In genomic region chr2:173064231-173064805, GRCh38 we compare ENCODE assay signal across 25 cellular contexts. TPM values are rescaled to one million over a fixed set of nuclear protein-coding genes. Genes with fewer than 3 reads are reported as not detected.
DNase-seq lines count a peak whose midpoint lies in the region; ATAC-seq and TF ChIP-seq lines count a peak whose summit lies in the region.
"Had no signal": no experiment of that assay in that cellular context is flagged by ENCODE, and none has a peak within 500 bp of the region (broad histone marks: within the 10 kb centered on the region; RNA-seq: fewer than 3 reads in every experiment).

No MANE protein-coding gene starts in this region.

- H3K27ac ChIP-seq in Panc1 (ENCODE audit: low read length) (peak overlapping the region; percentile 45; the same call in 1 of the 2 replicates), esophagus squamous epithelium (peak overlapping the region in 3 of 4 donors; percentile 6 to 55 (median 26)), lower lobe of right lung (no peak overlapping the region)
- H3K27ac ChIP-seq: KMS-11, transverse colon had no signal

- no peaks in the 10 kb centered on the region for H3K27me3 ChIP-seq in Panc1 (ENCODE audit: control insufficient read depth, insufficient read depth, low read length)
- H3K27me3 ChIP-seq in esophagus squamous epithelium = no peaks in the 10 kb centered on the region
- no peaks in the 10 kb centered on the region for H3K27me3 ChIP-seq in lower lobe of right lung (ENCODE audit: low read depth)

- DNase-seq in AG09319 (ENCODE audit: extremely low read depth, low read depth) = peak; percentile 84
- DNase-seq in Panc1 (ENCODE audit: low read depth, low spot score) = no peak
- DNase-seq in esophagus squamous epithelium (lab: John Stamatoyannopoulos, UW) = no peak
- no peak for DNase-seq in lower lobe of right lung
- no peak for DNase-seq in activated CD8-positive, alpha-beta memory T cell treated with anti-CD3 and anti-CD28 coated beads for 24 hours
- no peak for DNase-seq in natural killer cell treated with Interleukin-12 subunit alpha and Interleukin-12 subunit beta and Interleukin-15 and Interleukin-18, amount 100 ng/mL, for 72 hours (ENCODE audit: low spot score)
- DNase-seq in chondrocyte (ENCODE audit: low spot score) = no peak
- DNase-seq: activated CD4-positive, alpha-beta memory T cell treated with anti-CD3 and anti-CD28 coated beads for 36 hours; central memory CD4-positive, alpha-beta T cell; EL; hippocampal formation; midbrain; naive thymus-derived CD4-positive, alpha-beta T cell; NCI-H1417; NCI-H2081 treated with DMSO at 0.1 percent for 48 hours; NCI-H446; SK-N-SH; small intestine; stimulated activated CD4-positive, alpha-beta T cell treated with anti-CD3 and anti-CD28 coated beads, Interleukin-2, amount 100 ng/mL, for 24 hours; transverse colon had no signal

- no peaks in the 10 kb centered on the region for H3K4me1 Mint-ChIP-seq in natural killer cell treated with Interleukin-12 subunit alpha and Interleukin-12 subunit beta and Interleukin-15 and Interleukin-18, amount 100 ng/mL, for 72 hours (ENCODE audit: low read depth in 2 of 2)
- H3K4me1 Mint-ChIP-seq in chondrocyte (ENCODE audit: low read depth) = peaks cover 10% of the 10 kb centered on the region
- H3K4me1 Mint-ChIP-seq: naive thymus-derived CD4-positive, alpha-beta T cell had no signal

- peaks cover 31 to 40% of the 10 kb centered on the region in 2 donors for H3K27me3 Mint-ChIP-seq in natural killer cell treated with Interleukin-12 subunit alpha and Interleukin-12 subunit beta and Interleukin-15 and Interleukin-18, amount 100 ng/mL, for 72 hours
- H3K27me3 Mint-ChIP-seq in chondrocyte (ENCODE audit: low read depth) = no peaks in the 10 kb centered on the region

- 35 to 48% methylated on average over 3 of the region's 3 CpGs for WGBS in esophagus squamous epithelium, 2 donors

- no peak for TF ChIP-seq POLR2A in esophagus squamous epithelium (IDR thresholded peaks at IDR 0.05)

- H3K4me3 ChIP-seq in Panc1 (ENCODE audit: low read depth in 2 of 2, low read length in 2 of 2) (no peak overlapping the region), esophagus squamous epithelium (no peak overlapping the region), lower lobe of right lung (no peak overlapping the region)
- H3K4me3 ChIP-seq: transverse colon had no signal

- no peak overlapping the region for H3K4me3 Mint-ChIP-seq in natural killer cell treated with Interleukin-12 subunit alpha and Interleukin-12 subunit beta and Interleukin-15 and Interleukin-18, amount 100 ng/mL, for 72 hours
- H3K4me3 Mint-ChIP-seq in chondrocyte (ENCODE audit: unreplicated experiment) = no peak overlapping the region
- H3K4me3 Mint-ChIP-seq: activated CD4-positive, alpha-beta memory T cell treated with anti-CD3 and anti-CD28 coated beads for 36 hours; activated naive CD8-positive, alpha-beta T cell; naive thymus-derived CD4-positive, alpha-beta T cell; T-helper 1 cell treated with Interleukin-12 subunit alpha and Interleukin-12 subunit beta and Interleukin-4 antibody, amounts not matched to agents 30 μg/mL and 1 μg/mL, for 36 hours had no signal

- no TSS peak for BruUV-seq in Panc1 (replicated peaks; lab: Mats Ljungman, UMichigan)

- TF ChIP-seq CTCF in AG09319 (IDR thresholded peaks at IDR 0.05; ENCODE audit: low read depth, low read length) = no peak
- no peak for TF ChIP-seq CTCF in Panc1 (IDR thresholded peaks at IDR 0.05)
- no peak for TF ChIP-seq CTCF in esophagus squamous epithelium (IDR thresholded peaks at IDR 0.05)
- no peak for TF ChIP-seq CTCF in lower lobe of right lung (IDR thresholded peaks at IDR 0.05)
- TF ChIP-seq CTCF in chondrocyte (IDR thresholded peaks at IDR 0.05) = no peak

- no peaks in the 10 kb centered on the region for H3K36me3 Mint-ChIP-seq in natural killer cell treated with Interleukin-12 subunit alpha and Interleukin-12 subunit beta and Interleukin-15 and Interleukin-18, amount 100 ng/mL, for 72 hours
- no peaks in the 10 kb centered on the region for H3K36me3 Mint-ChIP-seq in chondrocyte (ENCODE audit: low read depth)
- H3K36me3 Mint-ChIP-seq: activated CD4-positive, alpha-beta memory T cell treated with anti-CD3 and anti-CD28 coated beads for 36 hours; activated naive CD8-positive, alpha-beta T cell; naive thymus-derived CD4-positive, alpha-beta T cell had no signal

- intact Hi-C loops in Panc1 (cut with micrococcal nuclease; ENCODE audit: unreplicated experiment) (no loop called here), esophagus squamous epithelium (cut with DNase I) (no loop called here), lower lobe of right lung (cut with DNase I) (no loop called here)

- CTCF ChIA-PET in Panc1 (lab: Charles Lee) = no interaction called here

- ATAC-seq in Panc1 (no peak), lower lobe of right lung (peak; percentile 56 to 64), HG03159 (IDR thresholded peaks at IDR 0.05; ENCODE audit: unreplicated experiment) (no peak)
- no peak for ATAC-seq in natural killer cell treated with Interleukin-12 subunit alpha and Interleukin-12 subunit beta and Interleukin-15 and Interleukin-18, amount 100 ng/mL, for 72 hours
- ATAC-seq: naive thymus-derived CD4-positive, alpha-beta T cell had no signal

- H3K4me1 ChIP-seq in Panc1 (ENCODE audit: control insufficient read depth, insufficient read depth, low read length) (no peaks in the 10 kb centered on the region), esophagus squamous epithelium (peaks cover 0 to 17% (median 0%) of the 10 kb centered on the region in 3 donors), lower lobe of right lung (peaks cover 13% of the 10 kb centered on the region)
- H3K4me1 ChIP-seq: transverse colon had no signal

- POLR2A ChIA-PET in Panc1 (lab: Charles Lee) = no interaction called here

- H3K9me3 Mint-ChIP-seq in natural killer cell treated with Interleukin-12 subunit alpha and Interleukin-12 subunit beta and Interleukin-15 and Interleukin-18, amount 100 ng/mL, for 72 hours = no peaks in the 10 kb centered on the region
- H3K9me3 Mint-ChIP-seq in chondrocyte (ENCODE audit: low read depth) = no peaks in the 10 kb centered on the region
- H3K9me3 Mint-ChIP-seq: activated CD4-positive, alpha-beta memory T cell treated with anti-CD3 and anti-CD28 coated beads for 36 hours; activated T-helper 2 cell treated with anti-CD3 and anti-CD28 coated beads, Interferon-gamma antibody, Interleukin-2, Interleukin-4, amounts not matched to agents 10 μg/mL and 5 μg/mL and 100 μg/mL, durations not matched to agents 14 hours and 24 hours and 36 hours; naive thymus-derived CD4-positive, alpha-beta T cell; T-helper 1 cell treated with Interleukin-12 subunit alpha and Interleukin-12 subunit beta and Interleukin-4 antibody, amounts not matched to agents 30 μg/mL and 1 μg/mL, for 36 hours had no signal

- in situ Hi-C loops in Panc1 (cut with HindIII; ENCODE audit: low pct_unique_long_range_greater_than_20kb, low sequenced_read_pairs) = no loop called here

- H3K9me3 ChIP-seq in Panc1 (ENCODE audit: control insufficient read depth, insufficient read depth, low read depth, low read length) (no peaks in the 10 kb centered on the region), esophagus squamous epithelium (no peaks in the 10 kb centered on the region), lower lobe of right lung (no peaks in the 10 kb centered on the region)
- H3K9me3 ChIP-seq: SK-N-SH, transverse colon had no signal

- no peak overlapping the region for H3K27ac Mint-ChIP-seq in natural killer cell treated with Interleukin-12 subunit alpha and Interleukin-12 subunit beta and Interleukin-15 and Interleukin-18, amount 100 ng/mL, for 72 hours
- H3K27ac Mint-ChIP-seq in chondrocyte (ENCODE audit: unreplicated experiment) = no peak overlapping the region
- H3K27ac Mint-ChIP-seq: activated CD4-positive, alpha-beta memory T cell treated with anti-CD3 and anti-CD28 coated beads for 36 hours; activated naive CD8-positive, alpha-beta T cell; activated T-helper 2 cell treated with anti-CD3 and anti-CD28 coated beads, Interferon-gamma antibody, Interleukin-2, Interleukin-4, amounts not matched to agents 10 μg/mL and 5 μg/mL and 100 μg/mL, durations not matched to agents 14 hours and 24 hours and 36 hours; naive thymus-derived CD4-positive, alpha-beta T cell; T-helper 1 cell treated with Interleukin-12 subunit alpha and Interleukin-12 subunit beta and Interleukin-4 antibody, amounts not matched to agents 30 μg/mL and 1 μg/mL, for 36 hours had no signal

- H3K36me3 ChIP-seq in Panc1 (ENCODE audit: control insufficient read depth, insufficient read depth, low read length) (no peaks in the 10 kb centered on the region), esophagus squamous epithelium (no peaks in the 10 kb centered on the region), lower lobe of right lung (no peaks in the 10 kb centered on the region)
- H3K36me3 ChIP-seq: transverse colon had no signal

RNA-seq across cellular contexts. Expression of gene MAP3K20, which starts 11.3 kb away (rescaled TPM):
- total RNA-seq in Panc1 (2021; ENCODE audit: unreplicated experiment) (121 TPM), esophagus squamous epithelium (10 to 100 TPM in 3 of 4 donors, 1 to 10 TPM in 1; 7.2 to 55.3 (median 26.3) TPM), lower lobe of right lung (40.8 TPM), chondrocyte (55.7 to 68.5 TPM (median 68.1 TPM) in 3 replicates)
- 60.5 TPM for polyA plus RNA-seq in Panc1 (2012; ENCODE audit: insufficient read length)
- total RNA-seq in natural killer cell treated with Interleukin-12 subunit alpha and Interleukin-12 subunit beta and Interleukin-15 and Interleukin-18, amount 100 ng/mL, for 72 hours = 10 to 100 TPM; 30.1 to 76.8 TPM

Comparison
In these comparisons a context has a peak if more than half of its experiments do, and no peak if none do; other contexts are left out.
1. ATAC-seq: peak in lower lobe of right lung (2 of 2); none in Panc1 (single experiment), HG03159 (single experiment) and natural killer cell treated with Interleukin-12 subunit alpha and Interleukin-12 subunit beta and Interleukin-15 and Interleukin-18, amount 100 ng/mL, for 72 hours (0 of 2).